ENCODE assay signal across 20 cellular contexts in genomic region chr16:75226550-75227360, GRCh38. TPM values are rescaled to one million over a fixed set of nuclear protein-coding genes. Genes with fewer than 3 reads are reported as not detected.
DNase-seq lines count a peak whose midpoint lies in the region; FAIRE-seq and TF ChIP-seq lines count a peak whose summit lies in the region.
"Had no signal": no experiment of that assay in that cellular context is flagged by ENCODE, and none has a peak within 500 bp of the region (broad histone marks: within the 10 kb centered on the region; RNA-seq: fewer than 3 reads in every experiment).

No MANE protein-coding gene starts in this region.

- no TSS peak for BruUV-seq in endothelial cell of umbilical vein (replicated peaks; lab: Mats Ljungman, UMichigan)

- H3K4me1 ChIP-seq in HEK293 (ENCODE audit: control insufficient read depth, insufficient read depth, low read length), result no peaks in the 10 kb centered on the region
- no peaks in the 10 kb centered on the region for H3K4me1 ChIP-seq in endothelial cell of umbilical vein (ENCODE audit: control insufficient read depth, extremely low read depth, insufficient read depth, low read length)
- H3K4me1 ChIP-seq: SJSA1 had no signal

- H4K20me1 ChIP-seq in endothelial cell of umbilical vein (replicated peaks; ENCODE audit: control insufficient read depth, extremely low read depth, insufficient read depth, low read length), result peaks cover 2% of the 10 kb centered on the region

- H3K27ac ChIP-seq in HEK293 (ENCODE audit: extremely low read depth, low read depth, low read length) (no peak overlapping the region), endothelial cell of umbilical vein (ENCODE audit: insufficient read depth, low read depth, low read length) (no peak overlapping the region)
- H3K27ac ChIP-seq: lower lobe of right lung, SJSA1, vagina had no signal

- H3K36me3 ChIP-seq in HEK293 (ENCODE audit: control insufficient read depth in 2 of 2, insufficient read depth in 1 of 2, low read length in 2 of 2) (peaks cover 0 to 34% of the 10 kb centered on the region in 2 experiments; a peak in 2 of 3 replicates), endothelial cell of umbilical vein (ENCODE audit: control insufficient read depth in 2 of 2, extremely low read depth in 1 of 2, insufficient read depth in 2 of 2, low read length in 2 of 2) (peaks cover 15 to 29% of the 10 kb centered on the region in 2 experiments)

- H3K27me3 ChIP-seq in endothelial cell of umbilical vein (ENCODE audit: control insufficient read depth in 2 of 2, insufficient read depth in 2 of 2, low read length in 2 of 2), result no peaks in the 10 kb centered on the region
- H3K27me3 ChIP-seq: vagina had no signal

- POLR2A ChIA-PET in HEK293 (lab: Yijun Ruan, JAX), result interaction anchor here (1.6 kb wide), 1 partner anchor 23 kb away, joined by 3 read pairs; no protein-coding TSS in a partner anchor
- POLR2A ChIA-PET in endothelial cell of umbilical vein (lab: Charles Lee), result interaction anchor here (0.6 kb wide), 1 partner anchor 9 kb away, joined by 5 read pairs; no protein-coding TSS in a partner anchor

- CTCF ChIA-PET in HEK293 (lab: Yijun Ruan, JAX), result interaction anchor here (0.6 kb wide), 1 partner anchor 437 kb away, joined by 4 read pairs; no protein-coding TSS in a partner anchor
- CTCF ChIA-PET in endothelial cell of umbilical vein (lab: Charles Lee), result interaction anchor here (1.1 to 4.0 kb wide), 2 partner anchors 159 to 175 kb away, joined by 3 to 20 read pairs; no protein-coding TSS in a partner anchor

- no peak overlapping the region for H3K9ac ChIP-seq in endothelial cell of umbilical vein (replicated peaks; ENCODE audit: extremely low read depth, insufficient read depth, low read length)

- H3K9me1 ChIP-seq in endothelial cell of umbilical vein (replicated peaks; ENCODE audit: control insufficient read depth, extremely low read depth, insufficient read depth, low read length), result no peaks in the 10 kb centered on the region

- peaks cover 4% of the 10 kb centered on the region for H3K79me2 ChIP-seq in endothelial cell of umbilical vein (ENCODE audit: control insufficient read depth, insufficient read depth, low read length)

- H3K4me2 ChIP-seq in endothelial cell of umbilical vein (ENCODE audit: insufficient read depth, low read length), result no peak overlapping the region

- TF ChIP-seq CTCF in HEK293 (tag by site-specific recombination; IDR thresholded peaks at IDR 0.05) (no peak), endothelial cell of umbilical vein (IDR thresholded peaks at IDR 0.05; ENCODE audit: extremely low read depth in 1 of 2, insufficient read depth in 1 of 2, low read depth in 1 of 2, low read length in 2 of 2) (no peak)

- no peak overlapping the region for H2AFZ ChIP-seq in endothelial cell of umbilical vein (ENCODE audit: low read depth, low read length)

- peak; percentile 68 for TF ChIP-seq POLR2A in endothelial cell of umbilical vein (IDR thresholded peaks at IDR 0.05; ENCODE audit: low read depth, low read length)

- dilution Hi-C loops in endothelial cell of umbilical vein (cut with MboI; ENCODE audit: extremely low pct_ligation_motif_present, low sequenced_read_pairs), result no loop called here

- no peak overlapping the region for H3K4me3 ChIP-seq in HEK293 (ENCODE audit: low read depth, low read length)
- no peak overlapping the region for H3K4me3 ChIP-seq in endothelial cell of umbilical vein (replicated peaks in 1 of 3; ENCODE audit: insufficient read depth in 1 of 3, low read depth in 1 of 3, low read length in 3 of 3)
- H3K4me3 ChIP-seq: lower lobe of right lung, SJSA1, vagina had no signal

- FAIRE-seq in endothelial cell of umbilical vein (lab: Jason Lieb, UNC), result no peak
- FAIRE-seq: H54 had no signal

- intact Hi-C loops in endothelial cell of umbilical vein (cut with micrococcal nuclease), result no loop called here

- peak; percentile 61 for DNase-seq in 8988T
- DNase-seq in endothelial cell of umbilical vein (ENCODE audit: low read depth, low spot score), result peak; percentile 21
- DNase-seq in germinal center (ENCODE audit: low spot score), result no peak
- DNase-seq in NCI-H2196 treated with DMSO at 0.1 percent for 48 hours (lab: John Stamatoyannopoulos, UW; ENCODE audit: unreplicated experiment), result no peak
- no peak for DNase-seq in stimulated activated CD4-positive, alpha-beta T cell treated with anti-CD3 and anti-CD28 coated beads, Interleukin-4, amount 100 ng/mL, for 1 hour
- DNase-seq: activated CD4-positive, alpha-beta memory T cell treated with anti-CD3 and anti-CD28 coated beads, Interleukin-2, amount 10 ng/mL, durations not matched to agents 7 days and 5 days; activated naive CD4-positive, alpha-beta T cell treated with Interleukin-2 at 50 U/mL for 16 hours; CD4-positive, alpha-beta T cell; endodermal cell; GF-D8; head of caudate nucleus; lower lobe of right lung; NCI-H1694; nucleus accumbens; retina had no signal

- no peaks in the 10 kb centered on the region for H3K9me3 ChIP-seq in HEK293 (ENCODE audit: control insufficient read depth, insufficient read depth, low read depth, low read length)
- no peaks in the 10 kb centered on the region for H3K9me3 ChIP-seq in endothelial cell of umbilical vein (replicated peaks; ENCODE audit: control insufficient read depth, insufficient read depth, low read length)
- H3K9me3 ChIP-seq: lower lobe of right lung, SJSA1, vagina had no signal

TF ChIP-seq in HEK293, 187 proteins besides CTCF, POLR2A, EP300 and RAD21:
- no peak for TF ChIP-seq ZNF19 (tag by site-specific recombination; IDR thresholded peaks at IDR 0.05; ENCODE audit: low read depth)
- TF ChIP-seq KLF9 (tag by site-specific recombination; IDR thresholded peaks at IDR 0.05; ENCODE audit: low read depth), result peak; percentile 65

TF ChIP-seq in endothelial cell of umbilical vein, 7 proteins besides CTCF, POLR2A, EP300 and RAD21:
- TF ChIP-seq FOS (IDR thresholded peaks at IDR 0.05; ENCODE audit: borderline replicate concordance, insufficient read depth, low read length) (no peak), POLR2AphosphoS5 (IDR thresholded peaks at IDR 0.05; ENCODE audit: insufficient read depth, low read depth, low read length) (peak; percentile 81)

RNA-seq across cellular contexts. Expression of gene CTRB1, which starts 8.0 kb away (rescaled TPM):
- total RNA-seq in endothelial cell of umbilical vein, result not detected in 2 replicates
- not detected in 2 replicates for polyA plus RNA-seq in endothelial cell of umbilical vein
- not detected in 2 replicates for polyA plus RNA-seq in endothelial cell of umbilical vein (2011; cell fraction: cytosol; rRNA removed)
- polyA plus RNA-seq in endothelial cell of umbilical vein (2011; cell fraction: nucleus; rRNA removed), result not detected in 2 replicates
- polyA plus RNA-seq in endothelial cell of umbilical vein (2012), result 0.41 TPM in 1 of 2 replicates, not detected in the other
- not detected in 2 replicates for polyA minus RNA-seq in endothelial cell of umbilical vein
- polyA minus RNA-seq in endothelial cell of umbilical vein (2011; cell fraction: cytosol; rRNA and poly(A)+ RNA removed), result not detected
- polyA minus RNA-seq in endothelial cell of umbilical vein (2011; cell fraction: nucleus; rRNA and poly(A)+ RNA removed), result not detected in 2 replicates
- total RNA-seq: activated CD4-positive, alpha-beta memory T cell treated with anti-CD3 and anti-CD28 coated beads, Interleukin-2, amount 10 ng/mL, durations not matched to agents 7 days and 5 days; CD4-positive, alpha-beta T cell; endodermal cell; lower lobe of right lung; SJSA1; T-helper 2 cell treated with Interferon-gamma antibody and Interleukin-4, amounts not matched to agents 100 ng/mL and 5 ng/mL, for 36 hours; vagina had no signal

RNA-seq across cellular contexts. Expression of gene CTRB2, which starts 19.8 kb away (rescaled TPM):
- total RNA-seq in endothelial cell of umbilical vein, result not detected in 2 replicates
- not detected in 2 replicates for polyA plus RNA-seq in endothelial cell of umbilical vein
- not detected in 2 replicates for polyA plus RNA-seq in endothelial cell of umbilical vein (2011; cell fraction: cytosol; rRNA removed)
- polyA plus RNA-seq in endothelial cell of umbilical vein (2011; cell fraction: nucleus; rRNA removed), result not detected in 2 replicates
- 0.15 and 0.16 TPM in 2 replicates for polyA plus RNA-seq in endothelial cell of umbilical vein (2012)
- polyA minus RNA-seq in endothelial cell of umbilical vein, result not detected in 2 replicates
- not detected for polyA minus RNA-seq in endothelial cell of umbilical vein (2011; cell fraction: cytosol; rRNA and poly(A)+ RNA removed)
- polyA minus RNA-seq in endothelial cell of umbilical vein (2011; cell fraction: nucleus; rRNA and poly(A)+ RNA removed), result not detected in 2 replicates
- total RNA-seq: activated CD4-positive, alpha-beta memory T cell treated with anti-CD3 and anti-CD28 coated beads, Interleukin-2, amount 10 ng/mL, durations not matched to agents 7 days and 5 days; CD4-positive, alpha-beta T cell; endodermal cell; SJSA1; T-helper 2 cell treated with Interferon-gamma antibody and Interleukin-4, amounts not matched to agents 100 ng/mL and 5 ng/mL, for 36 hours; vagina had no signal

RNA-seq across cellular contexts. Expression of gene BCAR1, which starts 24.7 kb away (rescaled TPM):
- 237 and 267 TPM in 2 replicates for total RNA-seq in endothelial cell of umbilical vein
- polyA plus RNA-seq in endothelial cell of umbilical vein, result 171 and 198 TPM in 2 replicates
- 110 and 135 TPM in 2 replicates for polyA plus RNA-seq in endothelial cell of umbilical vein (2011; cell fraction: cytosol; rRNA removed)
- 257 and 307 TPM in 2 replicates for polyA plus RNA-seq in endothelial cell of umbilical vein (2011; cell fraction: nucleus; rRNA removed)
- 194 and 202 TPM in 2 replicates for polyA plus RNA-seq in endothelial cell of umbilical vein (2012)
- polyA minus RNA-seq in endothelial cell of umbilical vein, result 91.9 and 139 TPM in 2 replicates
- 24.9 TPM for polyA minus RNA-seq in endothelial cell of umbilical vein (2011; cell fraction: cytosol; rRNA and poly(A)+ RNA removed)
- polyA minus RNA-seq in endothelial cell of umbilical vein (2011; cell fraction: nucleus; rRNA and poly(A)+ RNA removed), result 131 and 267 TPM in 2 replicates
- total RNA-seq: activated CD4-positive, alpha-beta memory T cell treated with anti-CD3 and anti-CD28 coated beads, Interleukin-2, amount 10 ng/mL, durations not matched to agents 7 days and 5 days; T-helper 2 cell treated with Interferon-gamma antibody and Interleukin-4, amounts not matched to agents 100 ng/mL and 5 ng/mL, for 36 hours had no signal

Comparison
In these comparisons a context has a peak if more than half of its experiments do, and no peak if none do; other contexts are left out.
1. DNase-seq: peak in 8988T (single experiment) and endothelial cell of umbilical vein (single experiment); none in germinal center (single experiment), NCI-H2196 treated with DMSO at 0.1 percent for 48 hours (single experiment) and stimulated activated CD4-positive, alpha-beta T cell treated with anti-CD3 and anti-CD28 coated beads, Interleukin-4, amount 100 ng/mL, for 1 hour (single experiment).